13 cellular contexts compared by ENCODE assay signal in genomic region chrX:16852617-16853179, GRCh38. TPM values are rescaled to one million over a fixed set of nuclear protein-coding genes. Genes with fewer than 3 reads are reported as not detected.
DNase-seq lines count a peak whose midpoint lies in the region; ATAC-seq, FAIRE-seq and TF ChIP-seq lines count a peak whose summit lies in the region.
"Had no signal": no experiment of that assay in that cellular context is flagged by ENCODE, and none has a peak within 500 bp of the region (broad histone marks: within the 10 kb centered on the region; RNA-seq: fewer than 3 reads in every experiment).

No MANE protein-coding gene starts in this region.

- H3K9me3 ChIP-seq in HepG2 (ENCODE audit: low read length) (no peaks in the 10 kb centered on the region), right lobe of liver (no peaks in the 10 kb centered on the region)

- DNase-seq in HepG2 (ENCODE audit: low spot score) (no peak), right lobe of liver (no peak), NCI-H345 (lab: John Stamatoyannopoulos, UW) (no peak)
- DNase-seq: activated CD4-positive, alpha-beta T cell treated with anti-CD3 and anti-CD28 coated beads for 1 hour; NCI-H1436 treated with DMSO at 0.1 percent for 48 hours; NCI-H2171 treated with DMSO at 0.1 percent for 48 hours; NCI-H69 had no signal

- in situ Hi-C loops in HepG2 (cut with HindIII; ENCODE audit: extremely low pct_ligation_motif_present, low pct_unique_long_range_greater_than_20kb) = no loop called here

- CTCF ChIA-PET in HepG2 (lab: Yijun Ruan, JAX; ENCODE audit: low intra/inter-chr PET ratio, low total read pairs) = no interaction called here

- H3K4me3 ChIP-seq in HepG2 (replicated peaks in 1 of 3; ENCODE audit: insufficient read depth in 1 of 3, low read depth in 2 of 3, low read length in 3 of 3) = no peak overlapping the region
- no peak overlapping the region for H3K4me3 ChIP-seq in right lobe of liver
- H3K4me3 ChIP-seq: coronary artery, skin epidermis had no signal

- H3K79me2 ChIP-seq in HepG2 (ENCODE audit: insufficient read depth, low read length) = peaks cover 12% of the 10 kb centered on the region

- no peak for TF ChIP-seq CTCF in HepG2 (CRISPR knock-in tag; IDR thresholded peaks at IDR 0.05)
- no peak for TF ChIP-seq CTCF in right lobe of liver (IDR thresholded peaks at IDR 0.05)

- POLR2A ChIA-PET in HepG2 (lab: Yijun Ruan, JAX) = no interaction called here

- TSS peak; percentile 35 for BruUV-seq in HepG2 (replicated peaks; lab: Mats Ljungman, UMichigan)

- intact Hi-C loops in HepG2 (cut with micrococcal nuclease; ENCODE audit: unreplicated experiment) (no loop called here), right lobe of liver (cut with DNase I) (no loop called here)

- H3K27me3 ChIP-seq in HepG2 (ENCODE audit: control insufficient read depth in 1 of 2, insufficient read depth in 2 of 2, low read length in 2 of 2) (no peaks in the 10 kb centered on the region), right lobe of liver (no peaks in the 10 kb centered on the region)

- no peak overlapping the region for H2AFZ ChIP-seq in HepG2 (ENCODE audit: low read length)

- no peak for TF ChIP-seq RAD21 in HepG2 (CRISPR knock-in tag; IDR thresholded peaks at IDR 0.05)

- H3K27ac ChIP-seq in HepG2 (ENCODE audit: extremely low read length, insufficient read depth, low read length) = no peak overlapping the region
- H3K27ac ChIP-seq in right lobe of liver = no peak overlapping the region
- H3K27ac ChIP-seq: coronary artery, skin epidermis had no signal

- H4K20me1 ChIP-seq in HepG2 (ENCODE audit: insufficient read depth, low read length) = no peaks in the 10 kb centered on the region

- over 99% methylated on average over 10 of the region's 12 CpGs for WGBS in HepG2 (ENCODE audit: low lambda C conversion rate)
- 69% methylated on average over 5 of the region's 12 CpGs for WGBS in right lobe of liver (ENCODE audit: insufficient coverage, low coverage, low lambda C conversion rate, missing lambda C conversion rate)

- FAIRE-seq in HepG2 (lab: Jason Lieb, UNC) = no peak

- H3K4me2 ChIP-seq in HepG2 (ENCODE audit: low read depth, low read length) = no peak overlapping the region

- H3K36me3 ChIP-seq in HepG2 (replicated peaks in 1 of 2; ENCODE audit: control insufficient read depth in 1 of 2, insufficient read depth in 2 of 2, low read length in 2 of 2) (peaks cover 1 to 43% of the 10 kb centered on the region in 2 experiments; a peak in 4 of 5 replicates), right lobe of liver (peaks cover 0 to 26% (median 0%) of the 10 kb centered on the region in 4 donors)

- TF ChIP-seq POLR2A in HepG2 (IDR thresholded peaks at IDR 0.05; ENCODE audit: insufficient read depth in 1 of 2, low read depth in 2 of 2, low read length in 2 of 2) (no peak), right lobe of liver (IDR thresholded peaks at IDR 0.05) (no peak), GM18505 (IDR thresholded peaks at IDR 0.05; ENCODE audit: borderline replicate concordance, extremely low read depth, insufficient read depth, insufficient read length) (no peak)

- no peaks in the 10 kb centered on the region for H3K4me1 ChIP-seq in HepG2 (ENCODE audit: insufficient read depth, low read length)
- no peaks in the 10 kb centered on the region for H3K4me1 ChIP-seq in right lobe of liver

- TF ChIP-seq EP300 in HepG2 (IDR thresholded peaks at IDR 0.05; ENCODE audit: low read depth in 2 of 2, low read length in 2 of 2) (no peak), HepG2 (CRISPR knock-in tag; IDR thresholded peaks at IDR 0.05; ENCODE audit: borderline replicate concordance) (no peak)

- ATAC-seq in HepG2 = no peak
- no peak for ATAC-seq in right lobe of liver
- peak; percentile 81 for ATAC-seq in HG02870 (IDR thresholded peaks at IDR 0.05; ENCODE audit: unreplicated experiment)
- peak; percentile 77 for ATAC-seq in esophagus mucosa
- ATAC-seq in GM18505 (IDR thresholded peaks at IDR 0.05; ENCODE audit: unreplicated experiment) = no peak
- ATAC-seq in HG02852 (IDR thresholded peaks at IDR 0.05; ENCODE audit: unreplicated experiment) = no peak

- H3K9ac ChIP-seq in HepG2 (ENCODE audit: insufficient read depth, low read depth, low read length) = no peak overlapping the region

TF ChIP-seq in HepG2, 621 proteins besides CTCF, POLR2A, EP300 and RAD21:
- TF ChIP-seq NR2C2 (CRISPR knock-in tag; IDR thresholded peaks at IDR 0.05; ENCODE audit: borderline replicate concordance) (no peak), CHD2 (IDR thresholded peaks at IDR 0.05; ENCODE audit: low read depth, low read length) (no peak)

RNA-seq across cellular contexts. Expression of gene RBBP7, which starts 17.5 kb away (rescaled TPM):
- total RNA-seq in HepG2 (2016; rRNA removed; fragmentation: Illumina TruSeq; extraction: Trizol) (145 and 193 TPM in 2 replicates), right lobe of liver (10 to 100 TPM; 31.4 to 38.6 (median 33.4) TPM), esophagus mucosa (72.5 TPM)
- 57.4 and 66.6 TPM in 2 replicates for total RNA-seq in HepG2 (2016; cell fraction: cytosol; rRNA removed; fragmentation: Illumina TruSeq; extraction: Trizol; ENCODE audit: low read depth)
- total RNA-seq in HepG2 (2016; cell fraction: insoluble cytoplasmic fraction; rRNA removed; fragmentation: Illumina TruSeq; extraction: Trizol) = 156 and 189 TPM in 2 replicates
- total RNA-seq in HepG2 (2016; cell fraction: membrane; rRNA removed; fragmentation: Illumina TruSeq; extraction: Trizol) = 80.3 and 86.8 TPM in 2 replicates
- total RNA-seq in HepG2 (2016; cell fraction: nucleus; rRNA removed; fragmentation: Illumina TruSeq; extraction: Trizol) = 80.6 and 89.8 TPM in 2 replicates
- 80.1 and 89.5 TPM in 2 replicates for polyA plus RNA-seq in HepG2 (2011; rRNA removed)
- 53.0 and 73.9 TPM in 2 replicates for polyA plus RNA-seq in HepG2 (2011; cell fraction: cytosol; rRNA removed)
- 52.9 and 88.1 TPM in 2 replicates for polyA plus RNA-seq in HepG2 (2011; cell fraction: nucleus; rRNA removed)
- 92.8 and 105 TPM in 2 replicates for polyA plus RNA-seq in HepG2 (2012)
- polyA plus RNA-seq in HepG2 (2016; cell fraction: cytosol; fragmentation: Illumina TruSeq; extraction: Trizol; ENCODE audit: low read depth) = 39.1 and 41.4 TPM in 2 replicates
- polyA plus RNA-seq in HepG2 (2016; cell fraction: insoluble cytoplasmic fraction; fragmentation: Illumina TruSeq; extraction: Trizol; ENCODE audit: low read depth) = 192 and 194 TPM in 2 replicates
- polyA plus RNA-seq in HepG2 (2016; cell fraction: membrane; fragmentation: Illumina TruSeq; extraction: Trizol; ENCODE audit: low read depth) = 60.3 and 64.4 TPM in 2 replicates
- 149 and 156 TPM in 2 replicates for polyA plus RNA-seq in HepG2 (2016; cell fraction: nucleus; fragmentation: Illumina TruSeq; extraction: Trizol; ENCODE audit: insufficient read depth, low read depth)
- polyA minus RNA-seq in HepG2 (2011; rRNA and poly(A)+ RNA removed; ENCODE audit: low replicate concordance) = 67.0 and 365 TPM in 2 replicates
- polyA minus RNA-seq in HepG2 (2011; cell fraction: cytosol; rRNA and poly(A)+ RNA removed) = 38.9 and 41.2 TPM in 2 replicates
- 47.3 and 54.2 TPM in 2 replicates for polyA minus RNA-seq in HepG2 (2011; cell fraction: nucleus; rRNA and poly(A)+ RNA removed)

Comparison
In these comparisons a context has a peak if more than half of its experiments do, and no peak if none do; other contexts are left out.
1. ATAC-seq: peak in HG02870 (single experiment) and esophagus mucosa (single experiment); none in HepG2 (single experiment), right lobe of liver (0 of 4), GM18505 (single experiment) and HG02852 (single experiment).